In genomic region chr9:41273549-41274267, GRCh38 we compare ENCODE assay signal across 8 cellular contexts.
DNase-seq lines count a peak whose midpoint lies in the region; ATAC-seq and TF ChIP-seq lines count a peak whose summit lies in the region.
"Not testable (repeated sequence)": the region's sequence is repeated elsewhere in the genome, so short reads cannot be mapped to it uniquely, and the experiment has no call there.

No MANE protein-coding gene starts in this region.

- not testable (repeated sequence) for H3K4me1 ChIP-seq in heart left ventricle

- not testable (repeated sequence) for H3K9me3 ChIP-seq in heart left ventricle

- H3K27ac ChIP-seq in heart left ventricle, result peak overlapping the region in 1 of 12 donors; percentile 30

- peak; percentile 80 for DNase-seq in ELF-1 (ENCODE audit: low read depth, low spot score)
- DNase-seq in astrocyte of the cerebellum (ENCODE audit: low read depth), result peak; percentile 26
- DNase-seq in heart left ventricle, result peak; percentile 7 to 88 (median 30)
- DNase-seq in osteocyte (ENCODE audit: extremely low spot score, unreplicated experiment), result peak; percentile 92
- DNase-seq in stimulated activated CD8-positive, alpha-beta memory T cell treated with anti-CD3 and anti-CD28 coated beads, Interleukin-7, amount 100 ng/mL, for 48 hours (ENCODE audit: extremely low read depth in 1 of 2, low read depth in 1 of 2), result peak; percentile 66 to 72

- not testable (repeated sequence) for H3K9me3 Mint-ChIP-seq in osteocyte (ENCODE audit: unreplicated experiment)

- H3K36me3 Mint-ChIP-seq in osteocyte (ENCODE audit: unreplicated experiment), result not testable (repeated sequence)

- in situ Hi-C loops in astrocyte of the cerebellum (cut with HindIII; ENCODE audit: low sequenced_read_pairs), result not testable (repeated sequence)

- H3K27ac Mint-ChIP-seq in osteocyte (ENCODE audit: unreplicated experiment), result not testable (repeated sequence)

- peaks cover 6 to 23% (median 11%) of the 10 kb centered on the region in 9 donors for H3K27me3 ChIP-seq in heart left ventricle

- H3K4me3 ChIP-seq in WI38 (ENCODE audit: low read depth, low read length), result peak overlapping the region; percentile 46
- H3K4me3 ChIP-seq in astrocyte of the cerebellum (ENCODE audit: low read depth, low read length), result peak overlapping the region; percentile 41
- H3K4me3 ChIP-seq in heart left ventricle, result peak overlapping the region in 11 of 12 donors; percentile 21 to 57 (median 41)

- intact Hi-C loops in heart left ventricle (cut with DNase I), result not testable (repeated sequence)

- H3K4me1 Mint-ChIP-seq in osteocyte (ENCODE audit: unreplicated experiment), result not testable (repeated sequence)

- not testable (repeated sequence) for TF ChIP-seq CTCF in WI38 (IDR thresholded peaks at IDR 0.05; ENCODE audit: low read depth, low read length); astrocyte of the cerebellum (IDR thresholded peaks at IDR 0.05; ENCODE audit: low read depth, low read length, missing control alignments); heart left ventricle (IDR thresholded peaks at IDR 0.05); osteocyte (IDR thresholded peaks at IDR 0.05)

- H3K36me3 ChIP-seq in heart left ventricle, result not testable (repeated sequence)

- WGBS in heart left ventricle, 4 donors, result 0 to 8% (median 7%) methylated on average over 15 to 49 of the region's 59 CpGs; no CpG with 5 or more reads in 1 of the 4 donors

- not testable (repeated sequence) for TF ChIP-seq POLR2A in heart left ventricle (IDR thresholded peaks at IDR 0.05)

- peak overlapping the region; percentile 62 for H3K4me3 Mint-ChIP-seq in osteocyte (ENCODE audit: unreplicated experiment)

- not testable (repeated sequence) for H3K27me3 Mint-ChIP-seq in osteocyte (ENCODE audit: unreplicated experiment)

- ATAC-seq in GM21528 (IDR thresholded peaks at IDR 0.05; ENCODE audit: low FRiP score, unreplicated experiment) (peak; percentile 100), HG03469 (IDR thresholded peaks at IDR 0.05; ENCODE audit: unreplicated experiment) (peak; percentile 100), heart left ventricle (peak; percentile 96 to 100 (median 98))

Comparison
In these comparisons a context has a peak if more than half of its experiments do, and no peak if none do; other contexts are left out.
1. DNase-seq: peak in every context shown above with its lines; median percentile 92 in osteocyte; 80 in ELF-1; 69 in stimulated activated CD8-positive, alpha-beta memory T cell treated with anti-CD3 and anti-CD28 coated beads, Interleukin-7, amount 100 ng/mL, for 48 hours; 30 in heart left ventricle; 26 in astrocyte of the cerebellum.